17 cellular contexts compared by ENCODE assay signal in the genomic region with DNA sequence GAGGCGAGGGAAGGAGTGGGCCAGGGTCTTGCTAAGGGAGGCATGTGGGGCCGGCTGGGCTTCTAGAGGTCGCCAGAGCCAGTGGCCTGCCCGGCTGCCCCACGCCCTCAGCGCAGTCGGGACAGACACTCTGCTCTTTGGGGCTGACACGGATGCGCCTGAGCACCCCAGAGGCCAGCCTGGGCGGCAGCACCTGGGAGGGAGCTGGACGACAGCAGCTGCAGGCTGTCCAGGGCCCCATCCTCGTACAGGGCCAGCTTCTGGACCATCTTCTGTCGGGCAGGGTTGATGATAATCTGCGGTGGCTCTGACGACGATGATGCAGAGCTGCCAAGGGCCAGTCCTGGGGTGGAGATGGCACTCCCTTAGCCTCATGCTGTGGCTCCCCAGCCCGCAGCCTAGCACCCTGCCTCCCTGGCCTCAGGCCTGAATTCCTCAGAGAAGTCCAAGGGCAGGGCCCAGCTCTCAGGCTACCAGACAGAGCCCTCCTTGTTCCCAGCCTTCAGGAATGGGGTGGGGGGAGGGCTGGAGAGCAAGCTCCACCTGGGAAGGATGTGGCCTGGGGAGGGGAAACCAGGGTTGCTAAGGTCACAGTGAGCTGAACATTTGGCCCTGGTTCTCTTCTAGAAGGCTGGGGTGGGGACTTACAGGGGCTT. TPM values are rescaled to one million over a fixed set of nuclear protein-coding genes. Genes with fewer than 3 reads are reported as not detected.
A peak's percentile ranks its signal among the peaks of the same experiment; 100 is the strongest.
DNase-seq lines count a peak whose midpoint lies in the region; ATAC-seq and TF ChIP-seq lines count a peak whose summit lies in the region.
"Had no signal": no experiment of that assay in that cellular context is flagged by ENCODE, and none has a peak within 500 bp of the region (broad histone marks: within the 10 kb centered on the region; RNA-seq: fewer than 3 reads in every experiment).

No MANE protein-coding gene starts in this region.

- peaks cover 0 to 5% (median under 1%) of the 10 kb centered on the region in 3 donors for H3K27me3 Mint-ChIP-seq in immature natural killer cell (ENCODE audit: low read depth in 3 of 3)
- H3K27me3 Mint-ChIP-seq: dendritic cell treated with granulocyte-macrophage colony-stimulating factor and Interleukin-4, amounts not matched to agents 40 ng/mL and 50 ng/mL, for 4 days had no signal

- H2AFZ ChIP-seq in neuronal stem cell (ENCODE audit: low read length) = no peak overlapping the region

- H3K4me1 ChIP-seq in right cardiac atrium (ENCODE audit: control insufficient read depth, insufficient read depth, low read length) (no peaks in the 10 kb centered on the region), heart right ventricle (peaks cover 0 to 6% (median 0%) of the 10 kb centered on the region in 9 donors), neuronal stem cell (ENCODE audit: control insufficient read depth in 2 of 2, insufficient read depth in 1 of 2, low read depth in 1 of 2, low read length in 2 of 2) (no peaks in the 10 kb centered on the region)

- H3K27me3 ChIP-seq in right cardiac atrium (ENCODE audit: control insufficient read depth, insufficient read depth) = no peaks in the 10 kb centered on the region
- peaks cover 0 to 73% (median 0%) of the 10 kb centered on the region in 7 donors for H3K27me3 ChIP-seq in heart right ventricle
- peaks cover 0 to 79% (median 14%) of the 10 kb centered on the region in 45 donors for H3K27me3 ChIP-seq in dorsolateral prefrontal cortex
- H3K27me3 ChIP-seq in neuronal stem cell (ENCODE audit: control insufficient read depth in 3 of 3, insufficient read depth in 3 of 3, low read depth in 1 of 3, low read length in 3 of 3) = peaks cover 0 to 26% (median 0%) of the 10 kb centered on the region in 3 experiments

- H3K4me1 Mint-ChIP-seq in immature natural killer cell = peaks cover 5 to 6% of the 10 kb centered on the region in 2 donors

- H3K18ac ChIP-seq in neuronal stem cell (ENCODE audit: low read length) = no peak overlapping the region

- no peak overlapping the region for H3K14ac ChIP-seq in neuronal stem cell (ENCODE audit: low read length)

- H3K27ac Mint-ChIP-seq in immature natural killer cell = no peak overlapping the region
- H3K27ac Mint-ChIP-seq: dendritic cell treated with granulocyte-macrophage colony-stimulating factor and Interleukin-4, amounts not matched to agents 40 ng/mL and 50 ng/mL, for 4 days; natural killer cell; T-helper 1 cell treated with Interleukin-12 subunit alpha and Interleukin-12 subunit beta and Interleukin-4 antibody, amounts not matched to agents 30 μg/mL and 1 μg/mL, for 36 hours had no signal

- H3K9me3 Mint-ChIP-seq in immature natural killer cell = no peaks in the 10 kb centered on the region
- H3K9me3 Mint-ChIP-seq: CD8-positive, alpha-beta memory T cell; dendritic cell treated with granulocyte-macrophage colony-stimulating factor and Interleukin-4, amounts not matched to agents 40 ng/mL and 50 ng/mL, for 4 days; natural killer cell; T-helper 1 cell treated with Interleukin-12 subunit alpha and Interleukin-12 subunit beta and Interleukin-4 antibody, amounts not matched to agents 30 μg/mL and 1 μg/mL, for 36 hours had no signal

- no peak overlapping the region for H4K91ac ChIP-seq in neuronal stem cell (ENCODE audit: low read depth, low read length, poor library complexity)

- no peak overlapping the region for H3K4me3 Mint-ChIP-seq in immature natural killer cell
- H3K4me3 Mint-ChIP-seq: CD8-positive, alpha-beta memory T cell; dendritic cell treated with granulocyte-macrophage colony-stimulating factor and Interleukin-4, amounts not matched to agents 40 ng/mL and 50 ng/mL, for 4 days; natural killer cell; T-helper 1 cell treated with Interleukin-12 subunit alpha and Interleukin-12 subunit beta and Interleukin-4 antibody, amounts not matched to agents 30 μg/mL and 1 μg/mL, for 36 hours had no signal

- H3K36me3 Mint-ChIP-seq in immature natural killer cell = peaks cover 3 to 7% (median 4%) of the 10 kb centered on the region in 3 donors
- H3K36me3 Mint-ChIP-seq: natural killer cell had no signal

- peak overlapping the region; percentile 21 for H3K9ac ChIP-seq in neuronal stem cell (ENCODE audit: low read depth, low read length, poor library complexity)

- H3K36me3 ChIP-seq in heart right ventricle (peaks cover 0 to 66% (median 0%) of the 10 kb centered on the region in 9 donors), neuronal stem cell (replicated peaks in 1 of 2; ENCODE audit: control insufficient read depth in 2 of 2, insufficient read depth in 2 of 2, low read length in 2 of 2) (peaks cover 4 to 51% of the 10 kb centered on the region in 2 donors)

- H2BK12ac ChIP-seq in neuronal stem cell (ENCODE audit: low read length) = no peak overlapping the region

- H2BK5ac ChIP-seq in neuronal stem cell (ENCODE audit: low read length) = no peak overlapping the region

- intact Hi-C loops in right cardiac atrium (cut with DNase I) (no loop called here), heart right ventricle (cut with DNase I) (loop anchor here in 3 of 10 donors (5.0 kb wide), 2 partner anchors 40 to 85 kb away; partner anchors contain the start of gene MECP2 (in 1 of the 3)), dorsolateral prefrontal cortex (cut with DNase I) (loop anchor here in 1 of 2 donors (2.0 to 5.0 kb wide), 2 partner anchors 38 to 40 kb away; partner anchors contain the start of genes HCFC1 and TMEM187)

- peaks cover 2% of the 10 kb centered on the region for H3K79me1 ChIP-seq in neuronal stem cell (ENCODE audit: low read depth, low read length)

- H3K23ac ChIP-seq in neuronal stem cell (ENCODE audit: low read depth, low read length, poor library complexity) = no peak overlapping the region

- no peak overlapping the region for H2BK15ac ChIP-seq in neuronal stem cell (ENCODE audit: low read length)

- 72% methylated on average over 17 of the region's 17 CpGs for WGBS in right cardiac atrium
- 83 to 90% methylated on average over 16 to 17 of the region's 17 CpGs for WGBS in heart right ventricle, 2 donors
- no CpG with 5 or more reads among the region's 17 CpGs for WGBS in neuronal stem cell (ENCODE audit: extremely low coverage in 2 of 2, insufficient read length in 2 of 2, insufficient replicate concordance in 1 of 2), 2 donors

- H3K4me2 ChIP-seq in neuronal stem cell (ENCODE audit: insufficient read depth, low read length, poor library complexity, severe bottlenecking) = no peak overlapping the region

- H3K4me3 ChIP-seq in right cardiac atrium (ENCODE audit: low read length) = no peak overlapping the region
- H3K4me3 ChIP-seq in heart right ventricle = no peak overlapping the region
- no peak overlapping the region for H3K4me3 ChIP-seq in dorsolateral prefrontal cortex
- H3K4me3 ChIP-seq in neuronal stem cell (ENCODE audit: low read length in 2 of 2) = no peak overlapping the region
- H3K4me3 ChIP-seq: HAP-1 had no signal

- no peak overlapping the region for H2BK120ac ChIP-seq in neuronal stem cell (ENCODE audit: low read depth, low read length)

- no peak overlapping the region for H3K4ac ChIP-seq in neuronal stem cell (ENCODE audit: low read length)

- peak; percentile 37 to 53 for ATAC-seq in right cardiac atrium
- ATAC-seq in heart right ventricle = no peak
- ATAC-seq: natural killer cell had no signal

- H2AK5ac ChIP-seq in neuronal stem cell (ENCODE audit: low read depth, low read length) = no peak overlapping the region

- H3K9me3 ChIP-seq in right cardiac atrium (ENCODE audit: control insufficient read depth, low read length) (no peaks in the 10 kb centered on the region), heart right ventricle (no peaks in the 10 kb centered on the region), neuronal stem cell (replicated peaks in 1 of 2; ENCODE audit: control insufficient read depth in 2 of 2, insufficient read depth in 1 of 2, low read depth in 1 of 2, low read length in 2 of 2) (no peaks in the 10 kb centered on the region)
- H3K9me3 ChIP-seq: HAP-1 had no signal

- DNase-seq in right cardiac atrium (peak in 1 of 3 donors; percentile 62), heart right ventricle (no peak), dorsolateral prefrontal cortex (no peak), neuronal stem cell (ENCODE audit: low spot score) (no peak), NCI-H2107 (lab: John Stamatoyannopoulos, UW) (no peak), DMS 273 treated with DMSO at 0.1 percent for 48 hours (lab: John Stamatoyannopoulos, UW) (no peak), immature natural killer cell (no peak)
- no peak for DNase-seq in activated CD4-positive, alpha-beta T cell treated with anti-CD3 and anti-CD28 coated beads for 4 hours
- DNase-seq: activated effector memory CD4-positive, alpha-beta T cell treated with anti-CD3 and anti-CD28 coated beads, Interleukin-2, amount 50 U/mL, for 16 hours; CD8-positive, alpha-beta memory T cell; left ventricle myocardium superior; natural killer cell; NCI-H2081; SHP77 had no signal

- H3K27ac ChIP-seq in right cardiac atrium (ENCODE audit: low read length) (no peak overlapping the region), heart right ventricle (no peak overlapping the region), dorsolateral prefrontal cortex (peak overlapping the region in 55 of 59 donors; percentile 32 to 89 (median 74)), neuronal stem cell (replicated peaks; ENCODE audit: low read length) (no peak overlapping the region)

- no peak overlapping the region for H4K8ac ChIP-seq in neuronal stem cell (ENCODE audit: low read depth, low read length)

- TF ChIP-seq CTCF in heart right ventricle (IDR thresholded peaks at IDR 0.05) (no peak), dorsolateral prefrontal cortex (IDR thresholded peaks at IDR 0.05 in 54 of 56, conservative IDR thresholded peaks at IDR 0.05 in 2 of 56; ENCODE audit: low read depth in 1 of 56, partially characterized antibody in 56 of 56) (no peak)

RNA-seq across cellular contexts. Expression of gene IRAK1, which starts 7.2 kb away (rescaled TPM):
- total RNA-seq in right cardiac atrium (10 to 100 TPM; 33.2 to 53.2 (median 43.0) TPM), heart right ventricle (10 to 100 TPM; 18.2 to 59.0 (median 27.1) TPM), dorsolateral prefrontal cortex (100 to 1,000 TPM in 2 of 120 experiments, 10 to 100 TPM in 118; 27.2 to 130 (median 49.0) TPM)
- polyA plus RNA-seq in right cardiac atrium (28.2 TPM), heart right ventricle (10 to 100 TPM; 26.4 to 58.7 TPM), immature natural killer cell (10 to 100 TPM; 39.0 to 81.9 (median 46.6) TPM)
- 33.3 TPM for polyA plus RNA-seq in neuronal stem cell (2013, experiment 1 of 2)
- 32.7 TPM for polyA plus RNA-seq in neuronal stem cell (2013, experiment 2 of 2)

RNA-seq across cellular contexts. Expression of gene TMEM187, which starts 39.9 kb away (rescaled TPM):
- 10 to 100 TPM in 2 of 4 donors, 1 to 10 TPM in 2; 7.6 to 11.9 (median 10.4) TPM for total RNA-seq in right cardiac atrium
- 6.8 TPM for polyA plus RNA-seq in right cardiac atrium
- total RNA-seq in heart right ventricle = 10 to 100 TPM in 3 of 10 donors, 1 to 10 TPM in 7; 4.8 to 13.2 (median 8.0) TPM
- polyA plus RNA-seq in heart right ventricle = 1 to 10 TPM; 3.4 to 7.2 TPM
- 10 to 100 TPM in 29 of 120 experiments, 1 to 10 TPM in 91; 2.7 to 17.2 (median 8.0) TPM for total RNA-seq in dorsolateral prefrontal cortex
- 6.2 TPM for polyA plus RNA-seq in neuronal stem cell (2013, experiment 1 of 2)
- 6.1 TPM for polyA plus RNA-seq in neuronal stem cell (2013, experiment 2 of 2)
- polyA plus RNA-seq in immature natural killer cell = 10 to 100 TPM in 1 of 3 donors, 1 to 10 TPM in 2; 4.1 to 17.5 (median 5.2) TPM

RNA-seq across cellular contexts. Expression of gene HCFC1, which starts 40.8 kb away (rescaled TPM):
- total RNA-seq in right cardiac atrium (10 to 100 TPM; 26.9 to 41.4 (median 32.9) TPM), heart right ventricle (10 to 100 TPM; 26.5 to 41.6 (median 31.7) TPM), dorsolateral prefrontal cortex (10 to 100 TPM; 41.2 to 97.5 (median 57.4) TPM)
- polyA plus RNA-seq in right cardiac atrium (17.3 TPM), heart right ventricle (10 to 100 TPM; 12.3 to 13.9 TPM), immature natural killer cell (10 to 100 TPM in 1 of 3 donors, 1 to 10 TPM in 2; 1.0 to 14.6 (median 2.9) TPM)
- 37.0 TPM for polyA plus RNA-seq in neuronal stem cell (2013, experiment 1 of 2)
- 39.4 TPM for polyA plus RNA-seq in neuronal stem cell (2013, experiment 2 of 2)

Comparison
In these comparisons a context has a peak if more than half of its experiments do, and no peak if none do; other contexts are left out.
1. ATAC-seq: peak in right cardiac atrium (2 of 2); none in heart right ventricle (0 of 8).
2. H3K27ac ChIP-seq: peak in dorsolateral prefrontal cortex (55 of 59); none in right cardiac atrium (single experiment), heart right ventricle (0 of 10) and neuronal stem cell (single experiment).